25 cellular contexts compared by ENCODE assay signal in genomic region chr10:71893258-71893815, GRCh38.
"Had no signal": no experiment of that assay in that cellular context is flagged by ENCODE, and none has a peak within 500 bp of the region (broad histone marks: within the 10 kb centered on the region; RNA-seq: fewer than 3 reads in every experiment).

No MANE protein-coding gene starts in this region.

- H3K27ac Mint-ChIP-seq: activated CD4-positive, alpha-beta T cell treated with anti-CD3 and anti-CD28 coated beads for 36 hours; activated CD8-positive, alpha-beta T cell treated with anti-CD3 and anti-CD28 coated beads for 36 hours; activated naive CD4-positive, alpha-beta T cell treated with anti-CD3 and anti-CD28 coated beads, Interleukin-2, amount 10 ng/mL, durations not matched to agents 7 days and 5 days; activated naive CD8-positive, alpha-beta T cell treated with anti-CD3 and anti-CD28 coated beads for 36 hours; activated T-cell treated with anti-CD3 and anti-CD28 coated beads, Interleukin-2, amount 50 U/mL, for 72 hours; activated T-helper 2 cell treated with anti-CD3 and anti-CD28 coated beads, Interferon-gamma antibody, Interleukin-2, Interleukin-4, amounts not matched to agents 10 μg/mL and 5 μg/mL and 100 μg/mL, durations not matched to agents 14 hours and 24 hours and 36 hours had no signal

- H3K36me3 Mint-ChIP-seq: activated naive CD4-positive, alpha-beta T cell treated with anti-CD3 and anti-CD28 coated beads, Interleukin-2, amount 10 ng/mL, durations not matched to agents 7 days and 5 days; activated naive CD8-positive, alpha-beta T cell treated with anti-CD3 and anti-CD28 coated beads for 36 hours had no signal

- H3K27ac ChIP-seq: brain microvascular endothelial cell, cardiac muscle cell, SJCRH30, WERI-Rb-1 had no signal

- ATAC-seq: activated CD4-positive, alpha-beta T cell treated with anti-CD3 and anti-CD28 coated beads for 36 hours; activated CD8-positive, alpha-beta T cell treated with anti-CD3 and anti-CD28 coated beads for 36 hours; activated T-cell treated with anti-CD3 and anti-CD28 coated beads, Interleukin-2, amount 50 U/mL, for 72 hours had no signal

- H3K9me3 ChIP-seq: SJCRH30, SK-N-SH had no signal

- H3K4me3 Mint-ChIP-seq: activated CD4-positive, alpha-beta T cell treated with anti-CD3 and anti-CD28 coated beads for 36 hours; activated CD8-positive, alpha-beta T cell treated with anti-CD3 and anti-CD28 coated beads for 36 hours; activated naive CD4-positive, alpha-beta T cell treated with anti-CD3 and anti-CD28 coated beads, Interleukin-2, amount 10 ng/mL, durations not matched to agents 7 days and 5 days; activated naive CD8-positive, alpha-beta T cell treated with anti-CD3 and anti-CD28 coated beads for 36 hours; activated T-cell treated with anti-CD3 and anti-CD28 coated beads, Interleukin-2, amount 50 U/mL, for 72 hours had no signal

- H3K4me3 ChIP-seq: cardiac muscle cell, SJCRH30 had no signal

- DNase-seq: activated CD4-positive, alpha-beta T cell treated with anti-CD3 and anti-CD28 coated beads for 36 hours; activated CD4-positive, alpha-beta T cell treated with anti-CD3 and anti-CD28 coated beads, Interleukin-2, amount 50 U/mL, for 1 hour; activated CD8-positive, alpha-beta memory T cell treated with anti-CD3 and anti-CD28 coated beads, Interleukin-2, amount 50 U/mL, for 4 hours; activated CD8-positive, alpha-beta T cell treated with anti-CD3 and anti-CD28 coated beads for 36 hours; activated gamma-delta T cell treated with Interleukin-2 at 50 U/mL for 16 hours; activated naive CD4-positive, alpha-beta T cell treated with anti-CD3 and anti-CD28 coated beads, Interleukin-2, amount 10 ng/mL, durations not matched to agents 7 days and 5 days; activated naive CD8-positive, alpha-beta T cell treated with anti-CD3 and anti-CD28 coated beads for 36 hours; activated T-cell treated with anti-CD3 and anti-CD28 coated beads, Interleukin-2, amount 50 U/mL, for 72 hours; brain microvascular endothelial cell; NCI-H1092; NCI-H1417; NCI-H2029; NCI-H2107; NCI-H2171 treated with DMSO at 0.1 percent for 48 hours; NCI-H226; NCI-H526; NCI-H82; Right ventricle myocardium superior; RPMI8226; SJCRH30; SK-N-SH; T-helper 1 cell; WERI-Rb-1 had no signal

- H3K9me3 Mint-ChIP-seq: activated CD8-positive, alpha-beta T cell treated with anti-CD3 and anti-CD28 coated beads for 36 hours; activated naive CD4-positive, alpha-beta T cell treated with anti-CD3 and anti-CD28 coated beads, Interleukin-2, amount 10 ng/mL, durations not matched to agents 7 days and 5 days; activated naive CD8-positive, alpha-beta T cell treated with anti-CD3 and anti-CD28 coated beads for 36 hours; activated T-cell treated with anti-CD3 and anti-CD28 coated beads, Interleukin-2, amount 50 U/mL, for 72 hours; activated T-helper 2 cell treated with anti-CD3 and anti-CD28 coated beads, Interferon-gamma antibody, Interleukin-2, Interleukin-4, amounts not matched to agents 10 μg/mL and 5 μg/mL and 100 μg/mL, durations not matched to agents 14 hours and 24 hours and 36 hours had no signal

- H3K4me1 ChIP-seq: SJCRH30 had no signal

- H3K27me3 ChIP-seq: brain microvascular endothelial cell, SJCRH30 had no signal

- H3K36me3 ChIP-seq: brain microvascular endothelial cell, cardiac muscle cell, SJCRH30, WERI-Rb-1 had no signal
